ENCODE assay signal across 8 cellular contexts in the genomic region with DNA sequence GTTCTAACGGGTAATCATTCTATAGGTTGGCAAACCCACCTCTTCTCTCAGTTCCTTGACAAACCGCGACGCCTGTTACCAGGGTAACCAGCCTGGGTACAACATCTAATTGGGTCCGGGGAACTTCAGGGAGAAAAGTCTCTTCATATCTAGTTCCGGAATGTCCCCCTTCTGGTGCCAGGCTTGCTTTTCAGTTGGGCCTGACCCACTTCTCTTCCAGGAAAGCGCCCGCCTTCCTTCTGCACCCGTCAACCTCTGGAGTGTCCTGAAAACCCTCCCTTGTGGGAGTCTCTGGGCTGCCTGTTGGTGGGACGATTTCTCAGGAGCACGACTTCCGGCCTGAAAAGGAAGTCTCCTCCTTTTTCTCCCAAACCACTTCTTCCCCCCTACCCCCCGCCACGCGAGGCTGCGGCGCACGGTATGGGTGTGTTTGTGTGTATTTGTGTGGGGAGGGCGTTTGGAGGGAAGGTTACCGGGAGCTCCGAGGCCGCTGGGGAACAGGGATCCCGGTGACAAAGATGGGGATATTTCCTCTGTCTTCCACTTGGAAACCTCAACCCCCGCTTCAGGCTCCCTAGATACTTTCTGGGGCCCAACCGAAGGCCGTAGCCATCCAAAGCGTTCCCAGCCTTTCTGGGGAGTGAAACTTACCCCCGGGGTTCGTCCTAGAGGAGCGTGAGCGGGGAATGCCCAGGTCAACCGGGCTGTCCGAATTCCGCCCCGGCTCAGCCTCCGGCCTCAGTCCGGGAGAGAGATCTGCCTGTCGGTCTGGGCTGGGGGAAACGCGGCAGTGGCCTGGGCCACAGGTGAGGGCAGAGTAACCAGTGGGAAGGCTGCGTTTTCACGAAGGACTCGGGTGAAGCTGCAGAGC. TPM values are rescaled to one million over a fixed set of nuclear protein-coding genes. Genes with fewer than 3 reads are reported as not detected.
DNase-seq lines count a peak whose midpoint lies in the region; ATAC-seq and TF ChIP-seq lines count a peak whose summit lies in the region.

A gene with protein sequence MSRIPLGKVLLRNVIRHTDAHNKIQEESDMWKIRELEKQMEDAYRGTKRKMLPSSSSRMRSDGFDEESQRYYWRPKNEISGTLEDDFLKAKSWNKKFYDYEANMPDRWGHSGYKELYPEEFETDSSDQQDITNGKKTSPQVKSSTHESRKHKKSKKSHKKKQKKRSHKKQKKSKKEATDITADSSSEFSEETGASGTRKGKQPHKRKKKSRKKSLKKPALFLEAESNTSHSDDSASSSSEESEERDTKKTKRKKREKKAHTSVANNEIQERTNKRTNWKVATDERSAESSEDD (plus strand): TSS at position 359 of the 871 bp plus-strand sequence. CDS start 1,276 bp downstream, outside the sequence.
Gene PIH1D2 (minus strand): TSS at position 77 of the 871 bp plus-strand sequence. CDS start 843 bp downstream, outside the sequence.

- H2BK12ac ChIP-seq in H9 (ENCODE audit: insufficient read length, low read depth, low read length): no peak within 1 kb of the TSS

- no peak within 1 kb of the TSS for H3K23ac ChIP-seq in H9 (ENCODE audit: insufficient read length, low read depth, low read length)

- H3K4me3 ChIP-seq in MG63: peak within 1 kb of the TSS; percentile 79
- peak within 1 kb of the TSS; percentile 83 to 87 for H3K4me3 ChIP-seq in gastroesophageal sphincter
- peak within 1 kb of the TSS; percentile 87 to 95 for H3K4me3 ChIP-seq in neutrophil (ENCODE audit: low read depth in 1 of 2, low read length in 1 of 2)

- 0 out of 2 replicates have a peak, but pooled peaks cover 2% of the 10 kb centered on the region for H3K27me3 Mint-ChIP-seq in H9 (ENCODE audit: low read depth)

- TF ChIP-seq POLR2A in gastroesophageal sphincter (IDR thresholded peaks at IDR 0.05): no peak

- H3K4ac ChIP-seq in H9 (ENCODE audit: low read depth, low read length): no peak within 1 kb of the TSS

- H2AK5ac ChIP-seq in H9 (ENCODE audit: insufficient read length, low read length): no peak within 1 kb of the TSS

- no peak within 1 kb of the TSS for H4K91ac ChIP-seq in H9 (ENCODE audit: insufficient read length, low read depth, low read length)

- no peak within 1 kb of the TSS for H2BK120ac ChIP-seq in H9 (ENCODE audit: low read depth, low read length, poor library complexity, severe bottlenecking)

- peaks cover 2% of the 10 kb centered on the region; the same call in 1 of the 2 replicates for H3K79me2 ChIP-seq in H9 (ENCODE audit: insufficient read depth, low read length)

- in situ Hi-C loops in G401 (cut with HindIII; ENCODE audit: low sequenced_read_pairs): no loop called here

- no peaks in the 10 kb centered on the region for H3K9me3 Mint-ChIP-seq in H9

- peaks cover 0 to 25% (median 21%) of the 10 kb centered on the region in 3 experiments; a peak in 5 of 7 replicates for H3K36me3 Mint-ChIP-seq in H9 (ENCODE audit: insufficient read depth in 1 of 3, low read depth in 3 of 3)

- H3K36me3 ChIP-seq in MG63 (peaks cover 39% of the 10 kb centered on the region), gastroesophageal sphincter (peaks cover 0 to 38% of the 10 kb centered on the region in 2 donors), neutrophil (peaks cover 12% of the 10 kb centered on the region)

- H2BK5ac ChIP-seq in H9 (ENCODE audit: insufficient read length, low read length): no peak within 1 kb of the TSS

- H3K18ac ChIP-seq in H9 (ENCODE audit: insufficient read length, low read depth, low read length): peak within 1 kb of the TSS; percentile 93

- H3K9ac ChIP-seq in H9 (ENCODE audit: extremely low read depth, insufficient read length, low read length): peak within 1 kb of the TSS; percentile 87

- H3K4me1 Mint-ChIP-seq in H9: peaks cover 10 to 20% of the 10 kb centered on the region in 2 experiments

- peak within 1 kb of the TSS; percentile 95 for H3K4me2 ChIP-seq in H9 (ENCODE audit: insufficient read depth, insufficient read length, low read length)

- H3K79me1 ChIP-seq in H9 (ENCODE audit: insufficient read depth, low read depth, low read length, poor library complexity, severe bottlenecking): no peaks in the 10 kb centered on the region

- no peak within 1 kb of the TSS for H2BK15ac ChIP-seq in H9 (ENCODE audit: low read depth, low read length)

- peaks cover 6% of the 10 kb centered on the region for H3K23me2 ChIP-seq in H9 (ENCODE audit: insufficient read length, low read depth, low read length, poor library complexity, severe bottlenecking)

- WGBS in H9 (ENCODE audit: extremely low coverage, insufficient read length, low lambda C conversion rate): no CpG with 5 or more reads among the region's 43 CpGs
- WGBS in gastroesophageal sphincter (ENCODE audit: low coverage in 1 of 2), 2 donors: 0 to 1% methylated on average over 10 to 12 of the region's 43 CpGs

- DNase-seq in G401 (ENCODE audit: low spot score): peak; percentile 91
- peak; percentile 84 for DNase-seq in H9
- DNase-seq in MG63: peak; percentile 85
- DNase-seq in SIG-M5 (lab: John Stamatoyannopoulos, UW): peak; percentile 51
- peak; percentile 56 to 72 (median 72) for DNase-seq in activated naive CD4-positive, alpha-beta T cell (lab: John Stamatoyannopoulos, UW)

- no peak for TF ChIP-seq EP300 in gastroesophageal sphincter (IDR thresholded peaks at IDR 0.05)

- peak within 1 kb of the TSS; percentile 94 for H3K14ac ChIP-seq in H9 (ENCODE audit: insufficient read depth, low read length)

- no peak within 1 kb of the TSS for H3T11ph ChIP-seq in H9 (ENCODE audit: low read length)

- H2BK20ac ChIP-seq in H9 (ENCODE audit: low read depth, low read length, poor library complexity, severe bottlenecking): no peak within 1 kb of the TSS

- peak; percentile 91 for ATAC-seq in gastroesophageal sphincter

- no peak within 1 kb of the TSS for H4K8ac ChIP-seq in H9 (replicated peaks; ENCODE audit: insufficient read length, low read depth, low read length)

- H3K27ac ChIP-seq in H9 (ENCODE audit: insufficient read length, low read depth, low read length): peak within 1 kb of the TSS; percentile 93
- peak within 1 kb of the TSS; percentile 72 to 96 (median 84) for H3K27ac ChIP-seq in gastroesophageal sphincter
- H3K27ac ChIP-seq in neutrophil: peak within 1 kb of the TSS; percentile 81

- no peak within 1 kb of the TSS for H3K56ac ChIP-seq in H9 (ENCODE audit: insufficient read length, low read depth, low read length)

- no peaks in the 10 kb centered on the region for H4K20me1 ChIP-seq in H9 (ENCODE audit: control insufficient read depth, insufficient read depth, insufficient read length)

- H3K27me3 ChIP-seq in H9 (ENCODE audit: insufficient read depth, low read length) (no peaks in the 10 kb centered on the region), MG63 (no peaks in the 10 kb centered on the region), gastroesophageal sphincter (no peaks in the 10 kb centered on the region), neutrophil (no peaks in the 10 kb centered on the region)

- H3K4me1 ChIP-seq in H9 (ENCODE audit: insufficient read depth, low read length) (no peaks in the 10 kb centered on the region), gastroesophageal sphincter (peaks cover 2 to 35% (median 7%) of the 10 kb centered on the region in 3 donors), neutrophil (ENCODE audit: control insufficient read depth in 1 of 2, insufficient read depth in 1 of 2, low read depth in 1 of 2, low read length in 1 of 2) (peaks cover 11 to 18% of the 10 kb centered on the region in 2 experiments)

- H3K4me3 Mint-ChIP-seq in H9: peak within 1 kb of the TSS; percentile 96 to 98

- TF ChIP-seq CTCF in H9 (conservative IDR thresholded peaks at IDR 0.05): no peak; the same call in 2 of the 3 replicates
- peak in 3 of 4 experiments; percentile 3 to 30 (median 9) for TF ChIP-seq CTCF in gastroesophageal sphincter (IDR thresholded peaks at IDR 0.05)
- peak; percentile 19 for TF ChIP-seq CTCF in neutrophil (IDR thresholded peaks at IDR 0.05)
- TF ChIP-seq CTCF in subcutaneous adipose tissue (IDR thresholded peaks at IDR 0.05; ENCODE audit: low read depth): no peak

- H3K9me3 ChIP-seq in H9 (ENCODE audit: control insufficient read depth, low read depth, low read length) (no peaks in the 10 kb centered on the region), MG63 (no peaks in the 10 kb centered on the region), gastroesophageal sphincter (no peaks in the 10 kb centered on the region), neutrophil (no peaks in the 10 kb centered on the region)

- H3K27ac Mint-ChIP-seq in H9: peak within 1 kb of the TSS; percentile 100

- peak within 1 kb of the TSS; percentile 92 for H2AFZ ChIP-seq in H9 (ENCODE audit: low read length)

- H4K5ac ChIP-seq in H9 (ENCODE audit: insufficient read length, low read depth, low read length): no peak within 1 kb of the TSS

RNA-seq across cellular contexts. Expression of the first gene that starts in this region (rescaled TPM):
- total RNA-seq in G401 (2014; rRNA removed; shearing (Covaris generic)): 39.3 and 43.6 TPM in 2 replicates
- total RNA-seq in H9 (2021) (22.7 and 25.9 TPM in 2 replicates), gastroesophageal sphincter (10 to 100 TPM; 14.4 to 21.5 (median 16.4) TPM), subcutaneous adipose tissue (10 to 100 TPM; 15.0 to 18.5 (median 18.0) TPM)
- 27.8 and 56.9 TPM in 2 replicates for total RNA-seq in MG63 (2014; rRNA removed; shearing (Covaris generic); ENCODE audit: low replicate concordance)

RNA-seq across cellular contexts. Expression of gene PIH1D2, which starts in this region (rescaled TPM):
- total RNA-seq in G401 (2014; rRNA removed; shearing (Covaris generic)): 2.6 and 4.4 TPM in 2 replicates
- total RNA-seq in H9 (2021) (1.1 and 1.4 TPM in 2 replicates), gastroesophageal sphincter (1 to 10 TPM; 1.8 to 4.2 (median 3.2) TPM), subcutaneous adipose tissue (10 to 100 TPM in 1 of 4 donors, 1 to 10 TPM in 3; 1.3 to 10.4 (median 3.3) TPM)
- total RNA-seq in MG63 (2014; rRNA removed; shearing (Covaris generic); ENCODE audit: low replicate concordance): 4.9 and 14.6 TPM in 2 replicates

Comparison
In these comparisons a context has a peak if more than half of its experiments do, and no peak if none do; other contexts are left out.
1. Peak in every context shown above with its lines: DNase-seq, ATAC-seq, H3K4me3 ChIP-seq and H3K27ac ChIP-seq.
2. CTCF ChIP-seq: peak in gastroesophageal sphincter (3 of 4) and neutrophil (single experiment); none in H9 (single experiment) and subcutaneous adipose tissue (single experiment).